ENCODE assay signal across 17 cellular contexts in the genomic region with DNA sequence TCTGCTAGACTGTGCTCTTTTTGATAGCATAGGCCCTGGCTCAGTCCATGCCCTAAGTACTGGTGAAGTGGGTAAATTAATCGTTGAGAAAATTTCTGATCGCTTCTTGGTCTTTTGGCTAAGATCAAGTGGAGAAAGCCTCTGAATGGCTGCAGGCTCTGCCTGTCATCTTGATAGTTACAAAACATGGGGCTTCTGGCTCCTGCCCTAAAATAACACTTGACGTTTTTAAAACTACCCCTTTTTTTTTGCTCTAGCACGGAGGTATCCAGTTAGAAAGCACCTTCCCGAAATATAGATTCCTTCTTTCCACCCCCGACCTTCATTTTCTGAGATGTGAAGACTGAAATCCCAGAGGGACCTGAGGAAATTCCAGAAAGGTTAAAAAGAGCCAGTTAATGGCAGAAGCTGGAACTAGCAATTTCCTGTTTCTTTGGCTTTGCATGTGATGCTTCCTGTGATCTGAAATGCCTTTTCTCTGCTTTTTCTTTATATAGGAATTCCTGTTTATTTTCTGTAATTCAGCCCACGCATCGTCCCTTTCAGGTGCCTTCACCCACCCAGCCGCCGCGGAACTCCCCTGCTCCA. TPM values are rescaled to one million over a fixed set of nuclear protein-coding genes. Genes with fewer than 3 reads are reported as not detected.
DNase-seq lines count a peak whose midpoint lies in the region; ATAC-seq, FAIRE-seq and TF ChIP-seq lines count a peak whose summit lies in the region.
"Had no signal": no experiment of that assay in that cellular context is flagged by ENCODE, and none has a peak within 500 bp of the region (broad histone marks: within the 10 kb centered on the region; RNA-seq: fewer than 3 reads in every experiment).

No MANE protein-coding gene starts in this region.

- 17% methylated on average over 11 of the region's 11 CpGs for WGBS in GM12878 (ENCODE audit: insufficient coverage, insufficient replicate concordance, low lambda C conversion rate, missing lambda C conversion rate)
- 55 to 56% methylated on average over 11 of the region's 11 CpGs for WGBS in tibial nerve, 2 donors

- H3K4me1 ChIP-seq in GM12878 (ENCODE audit: control insufficient read depth, insufficient read depth, low read length): no peaks in the 10 kb centered on the region
- peaks cover 0 to 8% of the 10 kb centered on the region in 2 donors for H3K4me1 ChIP-seq in kidney (ENCODE audit: control insufficient read depth in 1 of 2, insufficient read depth in 1 of 2, low read depth in 1 of 2, low read length in 2 of 2)
- H3K4me1 ChIP-seq in skeletal muscle tissue (ENCODE audit: control insufficient read depth in 3 of 3, insufficient read depth in 3 of 3, low read length in 3 of 3): peaks cover 5 to 9% (median 8%) of the 10 kb centered on the region in 3 donors
- peaks cover 0 to 20% (median 5%) of the 10 kb centered on the region in 4 donors for H3K4me1 ChIP-seq in tibial nerve
- H3K4me1 ChIP-seq: A549, colonic mucosa had no signal

- H3K36me3 Mint-ChIP-seq in activated CD4-positive, alpha-beta T cell treated with anti-CD3 and anti-CD28 coated beads, Interleukin-2, amount 10 ng/mL, durations not matched to agents 24 days and 14 days (ENCODE audit: low read depth): no peaks in the 10 kb centered on the region

- H3K27ac Mint-ChIP-seq in activated CD4-positive, alpha-beta T cell treated with anti-CD3 and anti-CD28 coated beads, Interleukin-2, amount 10 ng/mL, durations not matched to agents 24 days and 14 days: no peak overlapping the region

- DNase-seq in activated CD4-positive, alpha-beta T cell treated with anti-CD3 and anti-CD28 coated beads, Interleukin-2, amount 10 ng/mL, durations not matched to agents 24 days and 14 days: no peak
- DNase-seq in activated CD4-positive, alpha-beta T cell treated with anti-CD3 and anti-CD28 coated beads for 4 hours: no peak
- DNase-seq in GM12878 (ENCODE audit: low read depth, low spot score) (no peak), kidney (no peak), GDM1 (lab: John Stamatoyannopoulos, UW) (no peak), tibial nerve (ENCODE audit: low spot score in 2 of 2) (no peak)
- DNase-seq: activated CD4-positive, alpha-beta T cell treated with anti-CD3 and anti-CD28 coated beads for 1 hour; activated effector memory CD4-positive, alpha-beta T cell treated with Interleukin-2 at 50 U/mL for 16 hours; NCI-H1436 treated with DMSO at 0.1 percent for 48 hours; sigmoid colon had no signal

- ATAC-seq in GM12878 (no peak), HG03095 (IDR thresholded peaks at IDR 0.05; ENCODE audit: unreplicated experiment) (no peak)
- ATAC-seq: HCT116 had no signal

- TF ChIP-seq EP300 in GM12878 (IDR thresholded peaks at IDR 0.05; ENCODE audit: borderline replicate concordance in 1 of 2, control insufficient read depth in 1 of 2, low read depth in 2 of 2, low read length in 2 of 2) (no peak), tibial nerve (IDR thresholded peaks at IDR 0.05) (peak in 1 of 2 donors; percentile 9)

- in situ Hi-C loops in GM12878 (cut with MboI): no loop called here

- H3K27ac ChIP-seq in GM12878 (ENCODE audit: control insufficient read depth, insufficient read depth): no peak overlapping the region
- H3K27ac ChIP-seq in kidney (ENCODE audit: low read depth in 2 of 2, low read length in 2 of 2): peak overlapping the region; percentile 12 to 41
- H3K27ac ChIP-seq in skeletal muscle tissue (ENCODE audit: low read depth, low read length): peak overlapping the region; percentile 51
- no peak overlapping the region for H3K27ac ChIP-seq in tibial nerve
- H3K27ac ChIP-seq: A549, colonic mucosa, tibial artery had no signal

- no peaks in the 10 kb centered on the region for H3K9me3 Mint-ChIP-seq in activated CD4-positive, alpha-beta T cell treated with anti-CD3 and anti-CD28 coated beads, Interleukin-2, amount 10 ng/mL, durations not matched to agents 24 days and 14 days

- SMC1A ChIA-PET in GM12878 (lab: Charles Lee; ENCODE audit: uncharacterized antibody, unreplicated experiment): no interaction called here

- H3K27me3 ChIP-seq in GM12878 (replicated peaks in 1 of 2; ENCODE audit: control insufficient read depth in 2 of 2, insufficient read depth in 2 of 2, low read length in 1 of 2) (peaks cover 0 to 11% of the 10 kb centered on the region in 2 experiments; a peak in 3 of 4 replicates), skeletal muscle tissue (ENCODE audit: control insufficient read depth in 3 of 3, insufficient read depth in 3 of 3, low read length in 3 of 3) (peaks cover 9 to 39% (median 36%) of the 10 kb centered on the region in 3 donors), tibial nerve (peaks cover 0 to 59% of the 10 kb centered on the region in 2 donors)

- H3K4me3 Mint-ChIP-seq in activated CD4-positive, alpha-beta T cell treated with anti-CD3 and anti-CD28 coated beads, Interleukin-2, amount 10 ng/mL, durations not matched to agents 24 days and 14 days: peak overlapping the region; percentile 79

- peaks cover 2% of the 10 kb centered on the region for H3K4me1 Mint-ChIP-seq in activated CD4-positive, alpha-beta T cell treated with anti-CD3 and anti-CD28 coated beads, Interleukin-2, amount 10 ng/mL, durations not matched to agents 24 days and 14 days

- no peaks in the 10 kb centered on the region for H4K20me1 ChIP-seq in GM12878 (ENCODE audit: control insufficient read depth, insufficient read depth)

- no peaks in the 10 kb centered on the region for H3K79me2 ChIP-seq in GM12878 (ENCODE audit: control insufficient read depth, insufficient read depth, low read length)

- TF ChIP-seq RAD21 in GM12878 (IDR thresholded peaks at IDR 0.05; ENCODE audit: insufficient read depth, low read depth, low read length): no peak

- H2AFZ ChIP-seq in GM12878 (ENCODE audit: control insufficient read depth, low read depth, low read length): no peak overlapping the region

- FAIRE-seq in GM12878 (lab: Jason Lieb, UNC) (no peak), kidney (lab: Jason Lieb, UNC) (no peak)
- FAIRE-seq: A549 had no signal

- CTCF ChIA-PET in GM12878 (lab: Yijun Ruan, JAX): no interaction called here

- H3K36me3 ChIP-seq in GM12878 (ENCODE audit: control insufficient read depth in 2 of 2, insufficient read depth in 2 of 2, low read length in 1 of 2) (no peaks in the 10 kb centered on the region), kidney (ENCODE audit: control insufficient read depth in 1 of 2, insufficient read depth in 2 of 2, low read length in 2 of 2) (no peaks in the 10 kb centered on the region), skeletal muscle tissue (ENCODE audit: control insufficient read depth in 3 of 3, insufficient read depth in 3 of 3, low read length in 3 of 3) (no peaks in the 10 kb centered on the region), tibial nerve (no peaks in the 10 kb centered on the region)
- H3K36me3 ChIP-seq: colonic mucosa, sigmoid colon, tibial artery had no signal

- no peaks in the 10 kb centered on the region for H3K9me3 ChIP-seq in GM12878 (replicated peaks; ENCODE audit: control insufficient read depth, insufficient read depth, low read length)
- no peaks in the 10 kb centered on the region for H3K9me3 ChIP-seq in kidney (ENCODE audit: control insufficient read depth in 1 of 2, low read length in 2 of 2)
- H3K9me3 ChIP-seq in skeletal muscle tissue (ENCODE audit: control insufficient read depth in 3 of 3, low read length in 3 of 3): no peaks in the 10 kb centered on the region
- H3K9me3 ChIP-seq in tibial nerve: no peaks in the 10 kb centered on the region
- H3K9me3 ChIP-seq: A549, colonic mucosa, sigmoid colon, tibial artery had no signal

- RAD21 ChIA-PET in GM12878 (lab: Charles Lee; ENCODE audit: unreplicated experiment): no interaction called here

- TF ChIP-seq CTCF in GM12878 (IDR thresholded peaks at IDR 0.05 in 2 of 3, conservative IDR thresholded peaks at IDR 0.05 in 1 of 3; ENCODE audit: control insufficient read depth in 2 of 3, extremely low read depth in 1 of 3, insufficient read depth in 1 of 3, low read depth in 3 of 3, low read length in 3 of 3) (no peak), kidney (IDR thresholded peaks at IDR 0.05; ENCODE audit: borderline replicate concordance, extremely low read depth, insufficient read depth) (no peak), tibial nerve (IDR thresholded peaks at IDR 0.05) (no peak)

- H3K9ac ChIP-seq in GM12878 (ENCODE audit: control insufficient read depth, insufficient read depth, low read length): no peak overlapping the region
- no peak overlapping the region for H3K9ac ChIP-seq in kidney (ENCODE audit: low read length in 2 of 2)
- no peak overlapping the region for H3K9ac ChIP-seq in skeletal muscle tissue (ENCODE audit: low read depth in 1 of 3, low read length in 3 of 3)

- H3K4me3 ChIP-seq in GM12878: no peak overlapping the region
- peak overlapping the region in 1 of 2 donors; percentile 18 for H3K4me3 ChIP-seq in kidney (ENCODE audit: low read length in 2 of 2)
- peak overlapping the region; percentile 37 to 59 (median 37) for H3K4me3 ChIP-seq in skeletal muscle tissue (ENCODE audit: low read length in 3 of 3)
- peak overlapping the region in 1 of 4 donors; percentile 53 for H3K4me3 ChIP-seq in tibial nerve
- H3K4me3 ChIP-seq: colonic mucosa, lung had no signal

- TF ChIP-seq POLR2A in GM12878 (IDR thresholded peaks at IDR 0.05; ENCODE audit: low read depth, low read length) (no peak), tibial nerve (IDR thresholded peaks at IDR 0.05) (no peak)

- POLR2A ChIA-PET in GM12878 (lab: Charles Lee): no interaction called here

- no TSS peak for BruUV-seq in GM12878 (replicated peaks; lab: Mats Ljungman, UMichigan)

- H3K27me3 Mint-ChIP-seq in activated CD4-positive, alpha-beta T cell treated with anti-CD3 and anti-CD28 coated beads, Interleukin-2, amount 10 ng/mL, durations not matched to agents 24 days and 14 days: peaks cover 61% of the 10 kb centered on the region

- intact Hi-C loops in activated CD4-positive, alpha-beta T cell treated with anti-CD3 and anti-CD28 coated beads, Interleukin-2, amount 10 ng/mL, durations not matched to agents 24 days and 14 days (cut with micrococcal nuclease): no loop called here
- intact Hi-C loops in GM12878 (cut with micrococcal nuclease; ENCODE audit: unreplicated experiment): no loop called here
- intact Hi-C loops in kidney (cut with DNase I): no loop called here

- H3K4me2 ChIP-seq in GM12878 (ENCODE audit: control insufficient read depth, insufficient read depth): no peak overlapping the region

RNA-seq across cellular contexts. Expression of gene C2CD4B, which starts 0.8 kb away (rescaled TPM):
- total RNA-seq in activated CD4-positive, alpha-beta T cell treated with anti-CD3 and anti-CD28 coated beads, Interleukin-2, amount 10 ng/mL, durations not matched to agents 24 days and 14 days: 0.45 and 0.58 TPM in 2 replicates
- total RNA-seq in GM12878 (2013; cell fraction: nucleolus; rRNA removed): not detected in 2 replicates
- total RNA-seq in GM12878 (2014; rRNA removed): not detected in 2 replicates
- total RNA-seq in GM12878 (2014; rRNA removed; fragmentation: Illumina TruSeq; extraction: Trizol): not detected in 2 replicates
- total RNA-seq in GM12878 (2021): not detected in 2 replicates
- polyA plus RNA-seq in GM12878 (2011; ENCODE audit: low read depth): not detected
- polyA plus RNA-seq in GM12878 (2011; rRNA removed): not detected in 2 replicates
- not detected in 2 replicates for polyA plus RNA-seq in GM12878 (2011; cell fraction: cytosol; rRNA removed)
- not detected in 2 replicates for polyA plus RNA-seq in GM12878 (2011; cell fraction: nucleus; rRNA removed)
- polyA plus RNA-seq in GM12878 (2012): not detected in 2 replicates
- polyA plus RNA-seq in GM12878 (2014; fragmentation: Illumina TruSeq; extraction: Trizol): not detected in 2 replicates
- polyA plus RNA-seq in GM12878 (2014; fragmentation: Nextera tagmentation; extraction: Ambion mirVana): not detected
- not detected in 2 replicates for polyA plus RNA-seq in GM12878 (2014; rRNA removed)
- polyA plus RNA-seq in GM12878 (2016; fragmentation: Nextera tagmentation; extraction: Ambion mirVana): not detected
- not detected in 2 replicates for polyA minus RNA-seq in GM12878 (2011; rRNA and poly(A)+ RNA removed)
- not detected in 2 replicates for polyA minus RNA-seq in GM12878 (2011; cell fraction: cytosol; rRNA and poly(A)+ RNA removed)
- polyA minus RNA-seq in GM12878 (2011; cell fraction: nucleus; rRNA and poly(A)+ RNA removed): not detected in 2 replicates
- 4.2 TPM for total RNA-seq in kidney
- 0.26 TPM for polyA plus RNA-seq in kidney (ENCODE audit: insufficient read depth, low read depth, low replicate concordance)
- 8.4 TPM for total RNA-seq in skeletal muscle tissue
- 1 to 10 TPM; 1.8 to 5.5 (median 3.0) TPM for total RNA-seq in tibial nerve

Comparison
In these comparisons a context has a peak if more than half of its experiments do, and no peak if none do; other contexts are left out.
1. H3K27ac ChIP-seq: peak in kidney (2 of 2) and skeletal muscle tissue (single experiment); none in GM12878 (single experiment) and tibial nerve (0 of 4).